Comparison of ENCODE assay signal across 11 cellular contexts in genomic region chr1:35449334-35450008, GRCh38.
DNase-seq lines count a peak whose midpoint lies in the region; ATAC-seq and TF ChIP-seq lines count a peak whose summit lies in the region.
"Had no signal": no experiment of that assay in that cellular context is flagged by ENCODE, and none has a peak within 500 bp of the region (broad histone marks: within the 10 kb centered on the region; RNA-seq: fewer than 3 reads in every experiment).

No MANE protein-coding gene starts in this region.

- no peak for TF ChIP-seq POLR2A in stomach (IDR thresholded peaks at IDR 0.05)

- TF ChIP-seq EP300 in stomach (IDR thresholded peaks at IDR 0.05) = no peak

- DNase-seq in H4 (ENCODE audit: low spot score) (peak; percentile 53), fibroblast of mammary gland (ENCODE audit: low read depth) (peak; percentile 99), stomach (no peak), HuH-7.5 (ENCODE audit: low spot score) (no peak), NCI-H446 treated with DMSO at 0.1 percent for 48 hours (lab: John Stamatoyannopoulos, UW) (no peak)
- DNase-seq: activated T-cell treated with anti-CD3 and anti-CD28 coated beads, Interleukin-2, amount 50 U/mL, for 4 hours; cerebellar nuclear complex; MV-4-11; naive thymus-derived CD8-positive, alpha-beta T cell had no signal

- H3K27ac ChIP-seq in VCaP (peak overlapping the region; percentile 81; the same call in 1 of the 2 replicates), stomach (peak overlapping the region in 3 of 5 donors; percentile 32 to 84 (median 61))

- no peak overlapping the region for H3K4me3 ChIP-seq in fibroblast of mammary gland (ENCODE audit: control insufficient read depth, low read depth, low read length)
- H3K4me3 ChIP-seq in stomach = no peak overlapping the region

- 86 to 91% (median 89%) methylated on average over 7 of the region's 7 CpGs for WGBS in stomach, 5 donors

- H3K27me3 ChIP-seq in stomach = no peaks in the 10 kb centered on the region

- intact Hi-C loops in stomach (cut with DNase I; ENCODE audit: low total_unique reads) = loop anchor here (5.0 to 10.0 kb wide), 2 partner anchors 113 to 275 kb away; no protein-coding TSS in a partner anchor

- TF ChIP-seq CTCF in VCaP (conservative IDR thresholded peaks at IDR 0.05) = no peak
- TF ChIP-seq CTCF in fibroblast of mammary gland (conservative IDR thresholded peaks at IDR 0.05; ENCODE audit: control insufficient read depth, insufficient read depth, low read depth, low read length) = no peak
- TF ChIP-seq CTCF in stomach (IDR thresholded peaks at IDR 0.05) = no peak

- peaks cover under 1 to 79% (median 72%) of the 10 kb centered on the region in 4 donors for H3K36me3 ChIP-seq in stomach

- no peak for ATAC-seq in GM19328 (IDR thresholded peaks at IDR 0.05; ENCODE audit: unreplicated experiment)
- ATAC-seq: activated T-cell treated with anti-CD3 and anti-CD28 coated beads, Interleukin-2, amount 50 U/mL, for 4 hours; naive thymus-derived CD8-positive, alpha-beta T cell had no signal

- H3K9me3 ChIP-seq in stomach = no peaks in the 10 kb centered on the region

- peaks cover 35 to 73% (median 53%) of the 10 kb centered on the region in 4 donors for H3K4me1 ChIP-seq in stomach

Comparison
In these comparisons a context has a peak if more than half of its experiments do, and no peak if none do; other contexts are left out.
1. DNase-seq: peak in H4 (single experiment) and fibroblast of mammary gland (single experiment); none in stomach (single experiment), HuH-7.5 (single experiment) and NCI-H446 treated with DMSO at 0.1 percent for 48 hours (single experiment).